10 cellular contexts compared by ENCODE assay signal in genomic region chr7:106109521-106110237, GRCh38. TPM values are rescaled to one million over a fixed set of nuclear protein-coding genes. Genes with fewer than 3 reads are reported as not detected.
A peak's percentile ranks its signal among the peaks of the same experiment; 100 is the strongest.
DNase-seq lines count a peak whose midpoint lies in the region; FAIRE-seq and TF ChIP-seq lines count a peak whose summit lies in the region.
"Had no signal": no experiment of that assay in that cellular context is flagged by ENCODE, and none has a peak within 500 bp of the region (broad histone marks: within the 10 kb centered on the region; RNA-seq: fewer than 3 reads in every experiment).

No MANE protein-coding gene starts in this region.

- H3K4me1 ChIP-seq in breast epithelium (peaks cover 0 to 8% of the 10 kb centered on the region in 2 donors), mucosa of rectum (ENCODE audit: control insufficient read depth in 2 of 2, insufficient read depth in 2 of 2, low read length in 2 of 2) (peaks cover 0 to 6% of the 10 kb centered on the region in 2 donors), urinary bladder (ENCODE audit: insufficient read depth) (peaks cover 1% of the 10 kb centered on the region), BE2C (0 out of 2 replicates have a peak, but pooled peaks cover 2% of the 10 kb centered on the region)

- no TSS peak for BruUV-seq in MCF 10A (replicated peaks; lab: Mats Ljungman, UMichigan)

- intact Hi-C loops in MCF 10A (cut with micrococcal nuclease) (no loop called here), breast epithelium (cut with DNase I; ENCODE audit: low total_unique reads) (no loop called here)

- H3K9me3 ChIP-seq in breast epithelium (no peaks in the 10 kb centered on the region), mucosa of rectum (ENCODE audit: control insufficient read depth in 2 of 2, low read length in 2 of 2) (no peaks in the 10 kb centered on the region), BE2C (no peaks in the 10 kb centered on the region)

- no peak overlapping the region for H3K27ac ChIP-seq in breast epithelium
- no peak overlapping the region for H3K27ac ChIP-seq in mucosa of rectum (ENCODE audit: low read depth in 2 of 2, low read length in 2 of 2)
- peak overlapping the region; percentile 1 for H3K27ac ChIP-seq in urinary bladder (ENCODE audit: low read depth)
- H3K27ac ChIP-seq: C4-2B had no signal

- H3K9me3 Mint-ChIP-seq in MCF 10A (ENCODE audit: unreplicated experiment), result no peaks in the 10 kb centered on the region
- no peaks in the 10 kb centered on the region for H3K9me3 Mint-ChIP-seq in activated naive CD8-positive, alpha-beta T cell (ENCODE audit: low read depth)

- no peak overlapping the region for H3K9ac ChIP-seq in mucosa of rectum (ENCODE audit: low read depth in 1 of 2, low read length in 2 of 2)

- POLR2A ChIA-PET in MCF 10A (lab: Yijun Ruan, JAX), result interaction anchor here (1.3 to 7.3 kb wide), 11 partner anchors 13 to 52 kb away, joined by 3 to 139 read pairs (median 9); no protein-coding TSS in a partner anchor

- peak overlapping the region; percentile 95 for H3K27ac Mint-ChIP-seq in MCF 10A (ENCODE audit: low read depth, unreplicated experiment)
- H3K27ac Mint-ChIP-seq in activated naive CD8-positive, alpha-beta T cell, result peak overlapping the region; percentile 69

- TF ChIP-seq POLR2A in breast epithelium (IDR thresholded peaks at IDR 0.05), result no peak
- no peak for TF ChIP-seq POLR2A in GM12891 (IDR thresholded peaks at IDR 0.05; ENCODE audit: low read depth, low read length)

- TF ChIP-seq CTCF in MCF 10A (IDR thresholded peaks at IDR 0.05; ENCODE audit: unreplicated experiment), result no peak
- no peak for TF ChIP-seq CTCF in breast epithelium (IDR thresholded peaks at IDR 0.05)
- no peak for TF ChIP-seq CTCF in BE2C (IDR thresholded peaks at IDR 0.05; ENCODE audit: low read depth, low read length)

- FAIRE-seq in GM12891 (lab: Jason Lieb, UNC), result no peak

- H3K4me3 ChIP-seq in breast epithelium (peak overlapping the region in 1 of 3 donors; percentile 92), mucosa of rectum (ENCODE audit: low read length in 2 of 2) (peak overlapping the region; percentile 0 to 93), urinary bladder (ENCODE audit: low read depth, low read length) (no peak overlapping the region), BE2C (ENCODE audit: low read depth, low read length) (no peak overlapping the region)

- peak overlapping the region; percentile 88 for H3K4me3 Mint-ChIP-seq in MCF 10A (ENCODE audit: unreplicated experiment)
- peak overlapping the region; percentile 91 for H3K4me3 Mint-ChIP-seq in activated naive CD8-positive, alpha-beta T cell

- 85% methylated on average over 6 of the region's 6 CpGs for WGBS in urinary bladder

- H3K27me3 ChIP-seq in breast epithelium (no peaks in the 10 kb centered on the region), mucosa of rectum (ENCODE audit: control insufficient read depth in 2 of 2, insufficient read depth in 2 of 2, low read length in 2 of 2) (no peaks in the 10 kb centered on the region), BE2C (no peaks in the 10 kb centered on the region)

- H3K36me3 ChIP-seq in breast epithelium, result no peaks in the 10 kb centered on the region
- no peaks in the 10 kb centered on the region for H3K36me3 ChIP-seq in mucosa of rectum (ENCODE audit: control insufficient read depth in 2 of 2, insufficient read depth in 2 of 2, low read length in 2 of 2)
- peaks cover 2% of the 10 kb centered on the region for H3K36me3 ChIP-seq in urinary bladder (ENCODE audit: insufficient read depth)
- H3K36me3 ChIP-seq in BE2C, result peaks cover 4% of the 10 kb centered on the region; the same call in 1 of the 2 replicates

- peaks cover 35% of the 10 kb centered on the region for H3K4me1 Mint-ChIP-seq in MCF 10A (ENCODE audit: insufficient read depth, unreplicated experiment)
- peaks cover 74% of the 10 kb centered on the region for H3K4me1 Mint-ChIP-seq in activated naive CD8-positive, alpha-beta T cell (ENCODE audit: low read depth)

- peaks cover 7% of the 10 kb centered on the region for H3K36me3 Mint-ChIP-seq in MCF 10A (ENCODE audit: insufficient read depth, unreplicated experiment)
- H3K36me3 Mint-ChIP-seq in activated naive CD8-positive, alpha-beta T cell, result no peaks in the 10 kb centered on the region

- no peaks in the 10 kb centered on the region for H3K27me3 Mint-ChIP-seq in MCF 10A (ENCODE audit: insufficient read depth, unreplicated experiment)
- H3K27me3 Mint-ChIP-seq in activated naive CD8-positive, alpha-beta T cell, result no peaks in the 10 kb centered on the region

- CTCF ChIA-PET in MCF 10A (lab: Yijun Ruan, JAX), result interaction anchor here (0.8 to 5.7 kb wide), 4 partner anchors 45 to 66 kb away, joined by 3 to 29 read pairs (median 5); no protein-coding TSS in a partner anchor

- no peak for DNase-seq in MCF 10A (ENCODE audit: unreplicated experiment)
- DNase-seq in breast epithelium (ENCODE audit: low spot score in 2 of 2), result no peak
- no peak for DNase-seq in GM12891 (ENCODE audit: insufficient read length, low spot score)
- no peak for DNase-seq in BE2C
- no peak for DNase-seq in NOMO-1 (lab: John Stamatoyannopoulos, UW; ENCODE audit: unreplicated experiment in 2 of 2)
- DNase-seq: NCI-H1694 had no signal

TF ChIP-seq in GM12891, 5 proteins besides CTCF, POLR2A, EP300 and RAD21:
- no peak for TF ChIP-seq TAF1 (IDR thresholded peaks at IDR 0.05; ENCODE audit: low read depth, low read length)
- no peak for TF ChIP-seq POU2F2 (IDR thresholded peaks at IDR 0.05; ENCODE audit: low read depth, low read length)
- no peak for TF ChIP-seq POLR2AphosphoS5 (IDR thresholded peaks at IDR 0.05; ENCODE audit: low read depth, low read length)
- no peak for TF ChIP-seq SPI1 (IDR thresholded peaks at IDR 0.05; ENCODE audit: low read depth, low read length)
- no peak for TF ChIP-seq PAX5 (IDR thresholded peaks at IDR 0.05; ENCODE audit: insufficient read depth, low read length, severe bottlenecking)

RNA-seq across cellular contexts. Expression of gene SYPL1, which starts 2.4 kb away (rescaled TPM):
- total RNA-seq in MCF 10A (2022) (77.6 and 92.1 TPM in 2 replicates), breast epithelium (100 to 1,000 TPM in 1 of 3 donors, 10 to 100 TPM in 2; 96.2 to 116 (median 98.3) TPM), urinary bladder (113 TPM)
- polyA plus RNA-seq in urinary bladder, result 133 TPM
- 29.5 TPM for polyA plus RNA-seq in GM12891 (2012; ENCODE audit: low read depth, missing spikeins)
- 33.1 TPM for polyA plus RNA-seq in BE2C (2012; ENCODE audit: insufficient read depth, insufficient read length, low read depth)

Comparison
In these comparisons a context has a peak if more than half of its experiments do, and no peak if none do; other contexts are left out.
1. H3K4me3 ChIP-seq: peak in mucosa of rectum (2 of 2); none in urinary bladder (single experiment) and BE2C (single experiment).